1 cellular context compared by ENCODE assay signal in genomic region chr9:127825319-127826051, GRCh38.
TF ChIP-seq lines count a peak whose summit lies in the region.

No MANE protein-coding gene starts in this region.

TF ChIP-seq in K562, 482 proteins besides CTCF, POLR2A, EP300 and RAD21 (continued from another document and continues in another):
- TF ChIP-seq MAX (CRISPR knock-in tag; IDR thresholded peaks at IDR 0.05) = 0 out of 2 replicates have a peak, but pooled peaks have one; percentile 18
- TF ChIP-seq SP1 (CRISPR knock-in tag; IDR thresholded peaks at IDR 0.05) = peak; percentile 40; the same call in 1 of the 2 replicates
- no peak for TF ChIP-seq ID3 (CRISPR knock-in tag; IDR thresholded peaks at IDR 0.05)
- TF ChIP-seq ID3 (tag; IDR thresholded peaks at IDR 0.05) = 0 out of 2 replicates have a peak, but pooled peaks have one; percentile 33
- no peak for TF ChIP-seq CUX1 (CRISPR knock-in tag; IDR thresholded peaks at IDR 0.05)
- peak; percentile 5 for TF ChIP-seq PRDM10 (IDR thresholded peaks at IDR 0.05; ENCODE audit: partially characterized antibody)
- TF ChIP-seq RBM17 (IDR thresholded peaks at IDR 0.05; ENCODE audit: borderline replicate concordance, low read depth, low read length) = no peak
- TF ChIP-seq SRSF7 (optimal IDR thresholded peaks at IDR 0.05; ENCODE audit: low read depth, low read length) = no peak
- peak; percentile 66 for TF ChIP-seq HMGN3 (IDR thresholded peaks at IDR 0.05; ENCODE audit: borderline replicate concordance, extremely low read depth, insufficient read length, low read depth, low read length)
- TF ChIP-seq ZNF165 (CRISPR knock-in tag; IDR thresholded peaks at IDR 0.05; ENCODE audit: borderline replicate concordance) = no peak
- peak; percentile 57 for TF ChIP-seq ZNF740 (CRISPR knock-in tag; IDR thresholded peaks at IDR 0.05)
- no peak for TF ChIP-seq ZNF740 (tag; IDR thresholded peaks at IDR 0.05)
- peak; percentile 18; the same call in 1 of the 2 replicates for TF ChIP-seq CREM (IDR thresholded peaks at IDR 0.05; ENCODE audit: low read depth)
- TF ChIP-seq ELF2 (CRISPR knock-in tag; IDR thresholded peaks at IDR 0.05) = no peak
- no peak for TF ChIP-seq IRF1 (CRISPR knock-in tag; IDR thresholded peaks at IDR 0.05; ENCODE audit: borderline replicate concordance)
- TF ChIP-seq PHF8 (IDR thresholded peaks at IDR 0.05; ENCODE audit: borderline replicate concordance, low read length) = peak; percentile 39; the same call in 1 of the 2 replicates
- no peak for TF ChIP-seq SPI1 (IDR thresholded peaks at IDR 0.05; ENCODE audit: borderline replicate concordance, low read depth, low read length)
- no peak for TF ChIP-seq TCF15 (CRISPR knock-in tag; IDR thresholded peaks at IDR 0.05)
- TF ChIP-seq CREB3L1 (IDR thresholded peaks at IDR 0.05; ENCODE audit: borderline replicate concordance, low read depth) = 0 out of 2 replicates have a peak, but pooled peaks have one; percentile 25
- TF ChIP-seq ZEB2 (IDR thresholded peaks at IDR 0.05) = 0 out of 2 replicates have a peak, but pooled peaks have one; percentile 31
- peak; percentile 44; the same call in 1 of the 2 replicates for TF ChIP-seq ZBTB33 (CRISPR knock-in tag; IDR thresholded peaks at IDR 0.05)
- peak; percentile 98 for TF ChIP-seq ZBTB7A (IDR thresholded peaks at IDR 0.05; ENCODE audit: borderline replicate concordance, control insufficient read depth, low read depth, low read length)
- TF ChIP-seq NR2C2 (CRISPR knock-in tag; IDR thresholded peaks at IDR 0.05) = no peak
- no peak for TF ChIP-seq NR2C2 (tag; IDR thresholded peaks at IDR 0.05)
- TF ChIP-seq ZNF274 (IDR thresholded peaks at IDR 0.05; ENCODE audit: borderline replicate concordance, low read depth, low read length) = no peak
- TF ChIP-seq FIP1L1 (IDR thresholded peaks at IDR 0.05; ENCODE audit: low read depth, low read length, poor library complexity, severe bottlenecking) = no peak
- TF ChIP-seq BACH1 (tag; IDR thresholded peaks at IDR 0.05) = no peak
- TF ChIP-seq SAFB (IDR thresholded peaks at IDR 0.05; ENCODE audit: borderline replicate concordance, low read depth, low read length) = no peak
- no peak; the same call in 1 of the 2 replicates for TF ChIP-seq ARID1B (IDR thresholded peaks at IDR 0.05)
- TF ChIP-seq MEIS2 (IDR thresholded peaks at IDR 0.05; ENCODE audit: partially characterized antibody) = peak; percentile 2
- TF ChIP-seq ZBTB5 (IDR thresholded peaks at IDR 0.05) = no peak
- TF ChIP-seq POLR2G (IDR thresholded peaks at IDR 0.05; ENCODE audit: low read depth, low read length) = peak; percentile 69
- peak in 1 of 2 experiments; percentile 45; a peak in 1 of 4 replicates for TF ChIP-seq MNT (conservative IDR thresholded peaks at IDR 0.05)
- TF ChIP-seq ZNF324 (CRISPR knock-in tag; IDR thresholded peaks at IDR 0.05) = no peak
- TF ChIP-seq SRF (CRISPR knock-in tag; IDR thresholded peaks at IDR 0.05) = 0 out of 4 replicates have a peak, but pooled peaks of 1 of the 2 experiments have one; percentile 26
- no peak for TF ChIP-seq BRCA1 (IDR thresholded peaks at IDR 0.05)
- TF ChIP-seq BRCA1 (CRISPR knock-in tag; IDR thresholded peaks at IDR 0.05) = no peak
